In genomic region chr11:62544521-62545436, GRCh38 we compare ENCODE assay signal across 9 cellular contexts. TPM values are rescaled to one million over a fixed set of nuclear protein-coding genes. Genes with fewer than 3 reads are reported as not detected.
DNase-seq lines count a peak whose midpoint lies in the region; ATAC-seq, FAIRE-seq and TF ChIP-seq lines count a peak whose summit lies in the region.
"Had no signal": no experiment of that assay in that cellular context is flagged by ENCODE, and none has a peak within 500 bp of the region (broad histone marks: within the 10 kb centered on the region; RNA-seq: fewer than 3 reads in every experiment).

No MANE protein-coding gene starts in this region.

- peak overlapping the region; percentile 94 for H3K9ac ChIP-seq in mesendoderm (ENCODE audit: low read length)

- no peaks in the 10 kb centered on the region for H3K36me3 ChIP-seq in mesendoderm (ENCODE audit: control insufficient read depth, insufficient read depth, low read length)
- no peaks in the 10 kb centered on the region for H3K36me3 ChIP-seq in urinary bladder (ENCODE audit: insufficient read depth)

- H2BK120ac ChIP-seq in mesendoderm (ENCODE audit: low read depth, low read length): no peak overlapping the region

- H2BK15ac ChIP-seq in mesendoderm (replicated peaks; ENCODE audit: low read depth): no peak overlapping the region

- peak; percentile 74 for FAIRE-seq in GM12892 (lab: Jason Lieb, UNC)
- FAIRE-seq: TTC549 had no signal

- H3K4ac ChIP-seq in mesendoderm (ENCODE audit: low read depth, low read length): no peak overlapping the region

- TF ChIP-seq CTCF in choroid plexus epithelial cell (conservative IDR thresholded peaks at IDR 0.05; ENCODE audit: low read depth, low read length): no peak

- peak overlapping the region; percentile 96 for H3K23ac ChIP-seq in mesendoderm (ENCODE audit: low read length)

- WGBS in mesendoderm (ENCODE audit: extremely low coverage, insufficient coverage, low lambda C conversion rate): no CpG with 5 or more reads among the region's 33 CpGs
- under 1% methylated on average over 33 of the region's 33 CpGs for WGBS in urinary bladder

- H3K79me2 ChIP-seq in mesendoderm (ENCODE audit: control insufficient read depth, insufficient read depth, low read length): peaks cover 44% of the 10 kb centered on the region

- no peak overlapping the region for H4K5ac ChIP-seq in mesendoderm (ENCODE audit: low read length)

- no peak for ATAC-seq in HG02970 (IDR thresholded peaks at IDR 0.05; ENCODE audit: low FRiP score, unreplicated experiment)

- no peaks in the 10 kb centered on the region for H3K27me3 ChIP-seq in mesendoderm (ENCODE audit: insufficient read depth, low read length, poor library complexity)

- no peak for TF ChIP-seq POLR2A in GM12892 (IDR thresholded peaks at IDR 0.05; ENCODE audit: low read depth, low read length)

- peaks cover 10% of the 10 kb centered on the region for H3K4me1 ChIP-seq in mesendoderm (ENCODE audit: control insufficient read depth, low read depth, low read length)
- H3K4me1 ChIP-seq in urinary bladder (ENCODE audit: insufficient read depth): no peaks in the 10 kb centered on the region

- peak overlapping the region; percentile 73 for H2BK5ac ChIP-seq in mesendoderm (ENCODE audit: low read length)

- H2AK5ac ChIP-seq in mesendoderm (ENCODE audit: low read length): peak overlapping the region; percentile 43

- peak overlapping the region; percentile 94 for H3K4me2 ChIP-seq in mesendoderm (ENCODE audit: low read length)

- peaks cover 19% of the 10 kb centered on the region for H3K79me1 ChIP-seq in mesendoderm (ENCODE audit: low read length)

- peak overlapping the region; percentile 92 for H3K4me3 ChIP-seq in choroid plexus epithelial cell (ENCODE audit: low read depth, low read length)
- H3K4me3 ChIP-seq in mesendoderm (ENCODE audit: low read length): peak overlapping the region; percentile 74
- H3K4me3 ChIP-seq in urinary bladder (ENCODE audit: low read depth, low read length): peak overlapping the region; percentile 95

- peak overlapping the region; percentile 20 for H3K18ac ChIP-seq in mesendoderm (ENCODE audit: low read length)

- peak overlapping the region; percentile 99 for H3K56ac ChIP-seq in mesendoderm (ENCODE audit: low read length)

- H4K8ac ChIP-seq in mesendoderm (ENCODE audit: low read depth, low read length): no peak overlapping the region

- no peak for DNase-seq in GM12892 (ENCODE audit: insufficient read length)
- peak; percentile 57 for DNase-seq in OCI-M1 (lab: John Stamatoyannopoulos, UW)
- DNase-seq in choroid plexus epithelial cell (ENCODE audit: low read depth): no peak
- no peak for DNase-seq in mesendoderm
- no peak for DNase-seq in GM19240 (ENCODE audit: insufficient read length, low spot score)
- no peak for DNase-seq in islet precursor cell

- peak overlapping the region; percentile 52 for H3K27ac ChIP-seq in mesendoderm (ENCODE audit: low read depth, low read length)
- peak overlapping the region; percentile 84 for H3K27ac ChIP-seq in urinary bladder (ENCODE audit: low read depth)

RNA-seq across cellular contexts. Expression of gene AHNAK, which starts 1.8 kb away (rescaled TPM):
- polyA plus RNA-seq in GM12892 (2012; ENCODE audit: missing spikeins): 15.5 TPM
- 4.2 TPM for polyA plus RNA-seq in mesendoderm (2013, experiment 1 of 2)
- polyA plus RNA-seq in mesendoderm (2013, experiment 2 of 2): 3.9 TPM
- total RNA-seq in urinary bladder: 554 TPM
- polyA plus RNA-seq in urinary bladder: 200 TPM

RNA-seq across cellular contexts. Expression of gene EEF1G, which starts 28.9 kb away (rescaled TPM):
- polyA plus RNA-seq in GM12892 (2012; ENCODE audit: missing spikeins): 3,566 TPM
- 1,142 TPM for polyA plus RNA-seq in mesendoderm (2013, experiment 1 of 2)
- polyA plus RNA-seq in mesendoderm (2013, experiment 2 of 2): 1,164 TPM
- 863 TPM for total RNA-seq in urinary bladder
- polyA plus RNA-seq in urinary bladder: 1,468 TPM

RNA-seq across cellular contexts. Expression of gene TUT1, which starts 46.5 kb away (rescaled TPM):
- polyA plus RNA-seq in GM12892 (2012; ENCODE audit: missing spikeins): 13.1 TPM
- 12.7 TPM for polyA plus RNA-seq in mesendoderm (2013, experiment 1 of 2)
- polyA plus RNA-seq in mesendoderm (2013, experiment 2 of 2): 13.0 TPM
- total RNA-seq in urinary bladder: 5.1 TPM
- 14.3 TPM for polyA plus RNA-seq in urinary bladder

RNA-seq across cellular contexts. Expression of gene MTA2, which starts 56.9 kb away (rescaled TPM):
- polyA plus RNA-seq in GM12892 (2012; ENCODE audit: missing spikeins): 111 TPM
- polyA plus RNA-seq in mesendoderm (2013, experiment 1 of 2): 75.0 TPM
- polyA plus RNA-seq in mesendoderm (2013, experiment 2 of 2): 74.7 TPM
- 75.2 TPM for total RNA-seq in urinary bladder
- 52.8 TPM for polyA plus RNA-seq in urinary bladder
